In genomic region chr9:89372230-89372816, GRCh38 we compare ENCODE assay signal across 10 cellular contexts. TPM values are rescaled to one million over a fixed set of nuclear protein-coding genes. Genes with fewer than 3 reads are reported as not detected.
DNase-seq lines count a peak whose midpoint lies in the region; ATAC-seq, FAIRE-seq and TF ChIP-seq lines count a peak whose summit lies in the region.
"Had no signal": no experiment of that assay in that cellular context is flagged by ENCODE, and none has a peak within 500 bp of the region (broad histone marks: within the 10 kb centered on the region; RNA-seq: fewer than 3 reads in every experiment).

No MANE protein-coding gene starts in this region.

- no peak overlapping the region for H2BK15ac ChIP-seq in H9 (ENCODE audit: low read depth, low read length)

- H4K91ac ChIP-seq in H9 (ENCODE audit: insufficient read length, low read depth, low read length): no peak overlapping the region

- no peak for FAIRE-seq in HTR-8/SVneo (lab: Jason Lieb, UNC)

- H3K4me1 ChIP-seq in CD4-positive, CD25-positive, alpha-beta regulatory T cell (ENCODE audit: control insufficient read depth, insufficient read depth, low read length, poor library complexity, severe bottlenecking): peaks cover 14% of the 10 kb centered on the region
- H3K4me1 ChIP-seq in H9 (ENCODE audit: insufficient read depth, low read length): no peaks in the 10 kb centered on the region

- no peak overlapping the region for H3K4ac ChIP-seq in H9 (ENCODE audit: low read depth, low read length)

- WGBS in H9 (ENCODE audit: extremely low coverage, insufficient read length, low lambda C conversion rate): no CpG with 5 or more reads among the region's 14 CpGs

- peak overlapping the region; percentile 1 for H3K27ac ChIP-seq in CD4-positive, CD25-positive, alpha-beta regulatory T cell (ENCODE audit: insufficient read depth, low read length, poor library complexity, severe bottlenecking)
- no peak overlapping the region for H3K27ac ChIP-seq in H9 (ENCODE audit: insufficient read length, low read depth, low read length)
- H3K27ac ChIP-seq: VCaP had no signal

- H3K27ac Mint-ChIP-seq in CD4-positive, CD25-positive, alpha-beta regulatory T cell: peak overlapping the region; percentile 38 to 85 (median 62)
- H3K27ac Mint-ChIP-seq in immature natural killer cell (peak overlapping the region; percentile 72 to 91 (median 80)), H9 (no peak overlapping the region; a peak in 1 of 7 replicates)

- no peak overlapping the region for H2BK20ac ChIP-seq in H9 (ENCODE audit: low read depth, low read length, poor library complexity, severe bottlenecking)

- H3K14ac ChIP-seq in H9 (ENCODE audit: insufficient read depth, low read length): no peak overlapping the region

- H2BK12ac ChIP-seq in H9 (ENCODE audit: insufficient read length, low read depth, low read length): no peak overlapping the region

- no peaks in the 10 kb centered on the region for H3K79me2 ChIP-seq in H9 (ENCODE audit: insufficient read depth, low read length)

- H3K36me3 ChIP-seq in CD4-positive, CD25-positive, alpha-beta regulatory T cell (ENCODE audit: control insufficient read depth, insufficient read depth, low read length): peaks cover 4% of the 10 kb centered on the region

- no peak overlapping the region for H3K9ac ChIP-seq in H9 (ENCODE audit: extremely low read depth, insufficient read length, low read length)

- peaks cover 5% of the 10 kb centered on the region for H3K36me3 Mint-ChIP-seq in CD4-positive, CD25-positive, alpha-beta regulatory T cell
- H3K36me3 Mint-ChIP-seq in immature natural killer cell: peaks cover 0 to 10% (median 7%) of the 10 kb centered on the region in 3 donors
- H3K36me3 Mint-ChIP-seq in H9 (ENCODE audit: insufficient read depth in 1 of 3, low read depth in 3 of 3): peaks cover 2 to 9% (median 9%) of the 10 kb centered on the region in 3 experiments; a peak in 6 of 7 replicates

- H3K56ac ChIP-seq in H9 (ENCODE audit: insufficient read length, low read depth, low read length): no peak overlapping the region

- no peak overlapping the region for H3K23ac ChIP-seq in H9 (ENCODE audit: insufficient read length, low read depth, low read length)

- no peak overlapping the region for H3K4me3 Mint-ChIP-seq in CD4-positive, CD25-positive, alpha-beta regulatory T cell
- H3K4me3 Mint-ChIP-seq in immature natural killer cell (peak overlapping the region in 2 of 5 donors; percentile 6 to 10), H9 (no peak overlapping the region)

- no peak overlapping the region for H2BK120ac ChIP-seq in H9 (ENCODE audit: low read depth, low read length, poor library complexity, severe bottlenecking)

- no peak overlapping the region for H3T11ph ChIP-seq in H9 (ENCODE audit: low read length)

- no peak overlapping the region for H2BK5ac ChIP-seq in H9 (ENCODE audit: insufficient read length, low read length)

- no peaks in the 10 kb centered on the region for H3K23me2 ChIP-seq in H9 (ENCODE audit: insufficient read length, low read depth, low read length, poor library complexity, severe bottlenecking)

- no peak overlapping the region for H2AFZ ChIP-seq in H9 (ENCODE audit: low read length)

- no peak overlapping the region for H4K8ac ChIP-seq in H9 (replicated peaks; ENCODE audit: insufficient read length, low read depth, low read length)

- ATAC-seq in CD4-positive, CD25-positive, alpha-beta regulatory T cell (ENCODE audit: low read depth in 2 of 2): peak; percentile 27 to 39
- ATAC-seq in GM18868 (IDR thresholded peaks at IDR 0.05; ENCODE audit: unreplicated experiment): no peak

- no peak overlapping the region for H4K5ac ChIP-seq in H9 (ENCODE audit: insufficient read length, low read depth, low read length)

- H3K4me1 Mint-ChIP-seq in CD4-positive, CD25-positive, alpha-beta regulatory T cell: peaks cover 9 to 44% (median 19%) of the 10 kb centered on the region in 4 donors
- H3K4me1 Mint-ChIP-seq in immature natural killer cell (peaks cover 40 to 52% of the 10 kb centered on the region in 2 donors), H9 (peaks cover 3 to 5% of the 10 kb centered on the region in 2 experiments; a peak in 2 of 4 replicates)

- H4K20me1 ChIP-seq in H9 (ENCODE audit: control insufficient read depth, insufficient read depth, insufficient read length): no peaks in the 10 kb centered on the region

- H3K4me3 ChIP-seq in CD4-positive, CD25-positive, alpha-beta regulatory T cell (ENCODE audit: low read depth, low read length): no peak overlapping the region

- no peaks in the 10 kb centered on the region for H3K9me3 ChIP-seq in CD4-positive, CD25-positive, alpha-beta regulatory T cell (ENCODE audit: control insufficient read depth in 2 of 2, low read length in 2 of 2)
- no peaks in the 10 kb centered on the region for H3K9me3 ChIP-seq in H9 (ENCODE audit: control insufficient read depth, low read depth, low read length)

- no peak overlapping the region for H3K18ac ChIP-seq in H9 (ENCODE audit: insufficient read length, low read depth, low read length)

- H3K27me3 Mint-ChIP-seq in CD4-positive, CD25-positive, alpha-beta regulatory T cell: no peaks in the 10 kb centered on the region
- H3K27me3 Mint-ChIP-seq in immature natural killer cell (ENCODE audit: low read depth in 3 of 3) (peaks cover 2 to 38% (median 27%) of the 10 kb centered on the region in 3 donors), H9 (ENCODE audit: low read depth) (peaks cover 1% of the 10 kb centered on the region; the same call in 1 of the 2 replicates)

- no peaks in the 10 kb centered on the region for H3K79me1 ChIP-seq in H9 (ENCODE audit: insufficient read depth, low read depth, low read length, poor library complexity, severe bottlenecking)

- H3K9me3 Mint-ChIP-seq in CD4-positive, CD25-positive, alpha-beta regulatory T cell: no peaks in the 10 kb centered on the region
- H3K9me3 Mint-ChIP-seq in immature natural killer cell (no peaks in the 10 kb centered on the region), H9 (no peaks in the 10 kb centered on the region)

- no peak for TF ChIP-seq CTCF in H9 (conservative IDR thresholded peaks at IDR 0.05)

- no peak overlapping the region for H2AK5ac ChIP-seq in H9 (ENCODE audit: insufficient read length, low read length)

- H3K4me2 ChIP-seq in H9 (ENCODE audit: insufficient read depth, insufficient read length, low read length): no peak overlapping the region

- DNase-seq in CD4-positive, CD25-positive, alpha-beta regulatory T cell: peak; percentile 39 to 57 (median 56)
- DNase-seq in HTR-8/SVneo (ENCODE audit: insufficient read length, low spot score) (peak; percentile 34), immature natural killer cell (peak; percentile 48 to 55 (median 55)), H9 (no peak), AG20443 (ENCODE audit: low spot score) (no peak), inferior parietal cortex (ENCODE audit: extremely low spot score) (no peak)
- peak; percentile 39 for DNase-seq in activated CD4-positive, alpha-beta T cell treated with anti-CD3 and anti-CD28 coated beads, Interleukin-2, amount 50 U/mL, for 1 hour
- DNase-seq: NCI-H146 had no signal

- H3K27me3 ChIP-seq in CD4-positive, CD25-positive, alpha-beta regulatory T cell (ENCODE audit: control insufficient read depth, insufficient read depth, low read length): no peaks in the 10 kb centered on the region
- no peaks in the 10 kb centered on the region for H3K27me3 ChIP-seq in H9 (ENCODE audit: insufficient read depth, low read length)

RNA-seq across cellular contexts. Expression of gene SECISBP2, which starts 54.0 kb away (rescaled TPM):
- 129 TPM for total RNA-seq in CD4-positive, CD25-positive, alpha-beta regulatory T cell
- polyA plus RNA-seq in CD4-positive, CD25-positive, alpha-beta regulatory T cell: 10 to 100 TPM; 19.2 to 38.3 (median 24.7) TPM
- polyA plus RNA-seq in immature natural killer cell: 10 to 100 TPM in 1 of 3 donors, 1 to 10 TPM in 2; 3.9 to 16.4 (median 9.7) TPM
- total RNA-seq in H9 (2021): 58.2 and 62.7 TPM in 2 replicates

Comparison
In these comparisons a context has a peak if more than half of its experiments do, and no peak if none do; other contexts are left out.
1. DNase-seq: peak in CD4-positive, CD25-positive, alpha-beta regulatory T cell (3 of 3), HTR-8/SVneo (single experiment), activated CD4-positive, alpha-beta T cell treated with anti-CD3 and anti-CD28 coated beads, Interleukin-2, amount 50 U/mL, for 1 hour (single experiment) and immature natural killer cell (3 of 3); none in H9 (single experiment), AG20443 (single experiment) and inferior parietal cortex (single experiment).
2. H3K27ac Mint-ChIP-seq: peak in CD4-positive, CD25-positive, alpha-beta regulatory T cell (3 of 3) and immature natural killer cell (6 of 6); none in H9 (0 of 3).